8 cellular contexts compared by ENCODE assay signal in genomic region chr4:141620715-141621114, GRCh38.
"Had no signal": no experiment of that assay in that cellular context is flagged by ENCODE, and none has a peak within 500 bp of the region (broad histone marks: within the 10 kb centered on the region; RNA-seq: fewer than 3 reads in every experiment).

No MANE protein-coding gene starts in this region.

- H3K4me2 ChIP-seq: KMS-11 had no signal

- DNase-seq: IMR-90, Karpas-422, KBM-7, KG1 had no signal

- H3K9ac ChIP-seq: KMS-11 had no signal

- H3K4me3 Mint-ChIP-seq: IgD-negative memory B cell had no signal

- H3K27ac Mint-ChIP-seq: IgD-negative memory B cell had no signal

- H3K27me3 Mint-ChIP-seq: IgD-negative memory B cell had no signal

- H3K27ac ChIP-seq: HL-60, KMS-11 had no signal

- FAIRE-seq: HTR-8/SVneo had no signal
